In the genomic region with DNA sequence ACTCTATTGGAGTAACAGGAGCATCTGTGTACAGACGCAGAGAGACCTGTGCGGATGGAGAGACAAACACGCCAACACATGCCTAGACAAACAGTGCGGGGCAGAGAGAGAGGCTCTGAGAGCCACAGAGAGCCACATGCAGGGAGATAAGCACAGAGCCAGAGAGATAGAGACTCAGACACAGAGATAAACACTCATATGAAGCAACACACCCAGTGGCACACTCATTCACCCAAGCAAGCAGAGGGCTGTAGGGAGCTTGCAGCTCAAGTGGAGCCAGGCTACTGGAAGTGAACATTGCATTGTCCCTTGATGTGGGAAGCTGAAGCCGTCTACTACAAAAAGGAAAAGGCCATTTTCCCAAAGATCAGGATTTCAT, we compare ENCODE assay signal across 20 cellular contexts. TPM values are rescaled to one million over a fixed set of nuclear protein-coding genes. Genes with fewer than 3 reads are reported as not detected.
DNase-seq lines count a peak whose midpoint lies in the region; ATAC-seq and TF ChIP-seq lines count a peak whose summit lies in the region.
"Had no signal": no experiment of that assay in that cellular context is flagged by ENCODE, and none has a peak within 500 bp of the region (broad histone marks: within the 10 kb centered on the region; RNA-seq: fewer than 3 reads in every experiment).

No MANE protein-coding gene starts in this region.

- H3K9ac ChIP-seq in HUES48 (ENCODE audit: low read depth, low read length): peak overlapping the region; percentile 35; the same call in 1 of the 2 replicates
- H3K9ac ChIP-seq in endodermal cell (ENCODE audit: extremely low read depth, low read length, poor library complexity, severe bottlenecking): no peak overlapping the region
- H3K9ac ChIP-seq in mesendoderm (ENCODE audit: low read length): peak overlapping the region; percentile 40

- H3K4ac ChIP-seq in mesendoderm (ENCODE audit: low read depth, low read length): peak overlapping the region; percentile 4

- H3K36me3 ChIP-seq in HUES48 (ENCODE audit: control insufficient read depth, insufficient read depth, low read length) (no peaks in the 10 kb centered on the region), endodermal cell (ENCODE audit: control insufficient read depth, insufficient read depth, low read length) (no peaks in the 10 kb centered on the region), mesendoderm (ENCODE audit: control insufficient read depth, insufficient read depth, low read length) (no peaks in the 10 kb centered on the region)
- H3K36me3 ChIP-seq: HAP-1, SJCRH30, tibial artery had no signal

- ATAC-seq in GM18868 (IDR thresholded peaks at IDR 0.05; ENCODE audit: unreplicated experiment) (no peak), GM21786 (IDR thresholded peaks at IDR 0.05; ENCODE audit: unreplicated experiment) (no peak)
- ATAC-seq: activated CD4-positive, alpha-beta T cell treated with anti-CD3 and anti-CD28 coated beads for 36 hours; stimulated activated naive B cell treated with anti-CD40 and anti-IgM and Interleukin-4, amounts not matched to agents 10 μg/mL and 1 μg/mL and 100 μg/mL, for 72 hours had no signal

- DNase-seq in NCI-H2171 treated with DMSO at 0.1 percent for 48 hours (lab: John Stamatoyannopoulos, UW) (peak; percentile 87), endodermal cell (peak; percentile 46), mesendoderm (no peak), GM13977 (ENCODE audit: low spot score) (no peak)
- DNase-seq: activated CD4-positive, alpha-beta T cell treated with anti-CD3 and anti-CD28 coated beads for 36 hours; activated gamma-delta T cell treated with Interleukin-2 at 50 U/mL for 16 hours; foreskin fibroblast; NCI-H446 treated with DMSO at 0.1 percent for 48 hours; SJCRH30; stimulated activated CD4-positive, alpha-beta T cell treated with anti-CD3 and anti-CD28 coated beads, Interleukin-12 subunit alpha, Interleukin-12 subunit beta, amount 100 ng/mL, for 4 hours; stimulated activated naive B cell treated with anti-CD40 and anti-IgM and Interleukin-4, amounts not matched to agents 10 μg/mL and 1 μg/mL and 100 μg/mL, for 72 hours; tibial artery had no signal

- H3K27ac ChIP-seq in HUES48 (ENCODE audit: low read depth, low read length): peak overlapping the region; percentile 98
- no peak overlapping the region for H3K27ac ChIP-seq in endodermal cell (ENCODE audit: low read depth, low read length)
- H3K27ac ChIP-seq in mesendoderm (ENCODE audit: low read depth, low read length): no peak overlapping the region
- H3K27ac ChIP-seq: tibial artery had no signal

- H3K4me1 ChIP-seq in HUES48 (ENCODE audit: control insufficient read depth, insufficient read depth, low read length) (peaks cover 55% of the 10 kb centered on the region), endodermal cell (ENCODE audit: control insufficient read depth, insufficient read depth, low read length) (peaks cover 37% of the 10 kb centered on the region), mesendoderm (ENCODE audit: control insufficient read depth, low read depth, low read length) (peaks cover 17% of the 10 kb centered on the region)
- H3K4me1 ChIP-seq: tibial artery had no signal

- no peak overlapping the region for H2BK15ac ChIP-seq in mesendoderm (replicated peaks; ENCODE audit: low read depth)

- H3K27me3 ChIP-seq in HUES48 (ENCODE audit: control insufficient read depth, insufficient read depth, low read length) (no peaks in the 10 kb centered on the region), endodermal cell (ENCODE audit: control insufficient read depth, insufficient read depth, low read length, poor library complexity, severe bottlenecking) (no peaks in the 10 kb centered on the region), mesendoderm (ENCODE audit: insufficient read depth, low read length, poor library complexity) (no peaks in the 10 kb centered on the region)
- H3K27me3 ChIP-seq: SJCRH30 had no signal

- H4K8ac ChIP-seq in mesendoderm (ENCODE audit: low read depth, low read length): no peak overlapping the region

- H3K4me3 ChIP-seq in HUES48 (ENCODE audit: low read depth, low read length) (no peak overlapping the region), endodermal cell (ENCODE audit: low read length) (no peak overlapping the region), mesendoderm (ENCODE audit: low read length) (no peak overlapping the region)
- H3K4me3 ChIP-seq: HAP-1, SJCRH30, tibial artery had no signal

- H3K9me3 ChIP-seq in HUES48 (ENCODE audit: control insufficient read depth, insufficient read depth, low read length): no peaks in the 10 kb centered on the region
- no peaks in the 10 kb centered on the region for H3K9me3 ChIP-seq in endodermal cell (ENCODE audit: control insufficient read depth, low read length)
- H3K9me3 ChIP-seq: HAP-1, SJCRH30, tibial artery had no signal

- peaks cover 67% of the 10 kb centered on the region for H3K4me1 Mint-ChIP-seq in endodermal cell
- H3K4me1 Mint-ChIP-seq: activated CD4-positive, alpha-beta T cell treated with anti-CD3 and anti-CD28 coated beads for 36 hours; B cell; memory B cell; stimulated activated naive B cell treated with anti-CD40 and anti-IgM and Interleukin-4, amounts not matched to agents 10 μg/mL and 1 μg/mL and 100 μg/mL, for 72 hours had no signal

- no peak overlapping the region for H3K4me3 Mint-ChIP-seq in endodermal cell
- H3K4me3 Mint-ChIP-seq: activated CD4-positive, alpha-beta T cell treated with anti-CD3 and anti-CD28 coated beads for 36 hours; B cell; memory B cell; nephron; stimulated activated naive B cell treated with anti-CD40 and anti-IgM and Interleukin-4, amounts not matched to agents 10 μg/mL and 1 μg/mL and 100 μg/mL, for 72 hours; T-helper 2 cell treated with Interferon-gamma antibody and Interleukin-4, amounts not matched to agents 5 μg/mL and 100 μg/mL, for 36 hours had no signal

- H2BK5ac ChIP-seq in mesendoderm (ENCODE audit: low read length): peak overlapping the region; percentile 81

- H3K9me3 Mint-ChIP-seq in endodermal cell: no peaks in the 10 kb centered on the region
- H3K9me3 Mint-ChIP-seq: memory B cell; nephron; stimulated activated naive B cell treated with anti-CD40 and anti-IgM and Interleukin-4, amounts not matched to agents 10 μg/mL and 1 μg/mL and 100 μg/mL, for 72 hours; T-helper 2 cell treated with Interferon-gamma antibody and Interleukin-4, amounts not matched to agents 5 μg/mL and 100 μg/mL, for 36 hours had no signal

- H4K5ac ChIP-seq in mesendoderm (ENCODE audit: low read length): no peak overlapping the region

- H2BK120ac ChIP-seq in mesendoderm (ENCODE audit: low read depth, low read length): peak overlapping the region; percentile 30

- H3K79me1 ChIP-seq in mesendoderm (ENCODE audit: low read length): no peaks in the 10 kb centered on the region

- H3K27ac Mint-ChIP-seq in endodermal cell: peak overlapping the region; percentile 22
- H3K27ac Mint-ChIP-seq: activated CD4-positive, alpha-beta T cell treated with anti-CD3 and anti-CD28 coated beads for 36 hours; B cell; memory B cell; nephron; stimulated activated naive B cell treated with anti-CD40 and anti-IgM and Interleukin-4, amounts not matched to agents 10 μg/mL and 1 μg/mL and 100 μg/mL, for 72 hours; T-helper 2 cell treated with Interferon-gamma antibody and Interleukin-4, amounts not matched to agents 5 μg/mL and 100 μg/mL, for 36 hours had no signal

- no peak overlapping the region for H3K23ac ChIP-seq in mesendoderm (ENCODE audit: low read length)

- TF ChIP-seq CTCF in endodermal cell (conservative IDR thresholded peaks at IDR 0.05) (no peak), GM13977 (IDR thresholded peaks at IDR 0.05; ENCODE audit: extremely low read depth, insufficient read depth, missing control alignments) (no peak)

- 81 to 96% methylated on average over 3 to 5 of the region's 5 CpGs for whole genome bisulfite sequencing in endodermal cell (ENCODE audit: insufficient coverage in 1 of 2, insufficient read length in 1 of 2), 2 experiments
- no CpG with 5 or more reads among the region's 5 CpGs for WGBS in mesendoderm (ENCODE audit: extremely low coverage, insufficient coverage, low lambda C conversion rate)

- peak overlapping the region; percentile 15 for H3K56ac ChIP-seq in mesendoderm (ENCODE audit: low read length)

- H2AK5ac ChIP-seq in mesendoderm (ENCODE audit: low read length): peak overlapping the region; percentile 86

- H3K36me3 Mint-ChIP-seq in endodermal cell (ENCODE audit: low read depth): no peaks in the 10 kb centered on the region
- H3K36me3 Mint-ChIP-seq: memory B cell; stimulated activated naive B cell treated with anti-CD40 and anti-IgM and Interleukin-4, amounts not matched to agents 10 μg/mL and 1 μg/mL and 100 μg/mL, for 72 hours had no signal

- in situ Hi-C loops in GM13977 (cut with MboI; ENCODE audit: low pct_unique_long_range_greater_than_20kb, low sequenced_read_pairs, unreplicated experiment): no loop called here

- no peaks in the 10 kb centered on the region for H3K27me3 Mint-ChIP-seq in endodermal cell (ENCODE audit: insufficient read depth)

- H3K18ac ChIP-seq in mesendoderm (ENCODE audit: low read length): peak overlapping the region; percentile 11

- no peak overlapping the region for H3K4me2 ChIP-seq in mesendoderm (ENCODE audit: low read length)

- H3K79me2 ChIP-seq in mesendoderm (ENCODE audit: control insufficient read depth, insufficient read depth, low read length): no peaks in the 10 kb centered on the region

RNA-seq across cellular contexts. Expression of gene PODXL, which starts 46.6 kb away (rescaled TPM):
- 100 to 1,000 TPM; 523 to 701 TPM for total RNA-seq in endodermal cell
- 279 TPM for polyA plus RNA-seq in endodermal cell (2013, experiment 1 of 2)
- polyA plus RNA-seq in endodermal cell (2013, experiment 2 of 2): 257 TPM
- polyA plus RNA-seq in mesendoderm (2013, experiment 1 of 2): 242 TPM
- 262 TPM for polyA plus RNA-seq in mesendoderm (2013, experiment 2 of 2)

Comparison
In these comparisons a context has a peak if more than half of its experiments do, and no peak if none do; other contexts are left out.
1. DNase-seq: peak in NCI-H2171 treated with DMSO at 0.1 percent for 48 hours (single experiment) and endodermal cell (single experiment); none in mesendoderm (single experiment) and GM13977 (single experiment).